In genomic region chr1:150628766-150629114, GRCh38 we compare ENCODE assay signal across 9 cellular contexts. TPM values are rescaled to one million over a fixed set of nuclear protein-coding genes. Genes with fewer than 3 reads are reported as not detected.
A peak's percentile ranks its signal among the peaks of the same experiment; 100 is the strongest.
DNase-seq lines count a peak whose midpoint lies in the region; ATAC-seq and TF ChIP-seq lines count a peak whose summit lies in the region.
"Had no signal": no experiment of that assay in that cellular context is flagged by ENCODE, and none has a peak within 500 bp of the region (broad histone marks: within the 10 kb centered on the region; RNA-seq: fewer than 3 reads in every experiment).

No MANE protein-coding gene starts in this region.

- POLR2A ChIA-PET in Caco-2 (lab: Charles Lee) (interaction anchor here (1.0 to 2.1 kb wide), 9 partner anchors 13 to 265 kb away, joined by 3 to 61 read pairs (median 5); partner anchors contain the start of genes GOLPH3L, MCL1 and RPRD2), PC-3 (lab: Charles Lee; ENCODE audit: unreplicated experiment) (interaction anchor here (0.5 to 2.0 kb wide), 6 partner anchors 49 to 346 kb away, joined by 3 to 14 read pairs (median 8); partner anchors contain the start of genes CERS2, GOLPH3L and MCL1)
- POLR2A ChIA-PET in activated CD8-positive, alpha-beta T cell treated with anti-CD3 and anti-CD28 coated beads for 36 hours (lab: Charles Lee) = interaction anchor here (0.6 to 30.2 kb wide), 9 partner anchors 13 to 291 kb away, joined by 3 to 678 read pairs (median 3); partner anchors contain the start of genes GOLPH3L and MCL1

- 0 out of 2 replicates have a peak, but pooled peaks cover 3% of the 10 kb centered on the region for H4K20me1 ChIP-seq in PC-3 (ENCODE audit: low read length)

- no peak overlapping the region for H3K4me3 Mint-ChIP-seq in Caco-2 (ENCODE audit: unreplicated experiment)
- no peak overlapping the region for H3K4me3 Mint-ChIP-seq in activated CD8-positive, alpha-beta T cell treated with anti-CD3 and anti-CD28 coated beads for 36 hours
- H3K4me3 Mint-ChIP-seq in progenitor cell of endocrine pancreas (ENCODE audit: low read depth) = no peak overlapping the region

- peak overlapping the region; percentile 81 for H2AFZ ChIP-seq in PC-3 (ENCODE audit: low read length)

- TF ChIP-seq CTCF in Caco-2 (IDR thresholded peaks at IDR 0.05; ENCODE audit: insufficient read depth in 1 of 2, low read depth in 1 of 2, low read length in 1 of 2, severe bottlenecking in 1 of 2, unreplicated experiment in 1 of 2) = no peak
- TF ChIP-seq CTCF in PC-3 (conservative IDR thresholded peaks at IDR 0.05; ENCODE audit: low read depth, low read length) = no peak
- no peak for TF ChIP-seq CTCF in fibroblast of the aortic adventitia (IDR thresholded peaks at IDR 0.05; ENCODE audit: insufficient read depth, low read length)
- no peak for TF ChIP-seq CTCF in activated CD8-positive, alpha-beta T cell treated with anti-CD3 and anti-CD28 coated beads for 36 hours (IDR thresholded peaks at IDR 0.05)
- no peak for TF ChIP-seq CTCF in progenitor cell of endocrine pancreas (IDR thresholded peaks at IDR 0.05; ENCODE audit: unreplicated experiment)

- H3K9me2 ChIP-seq in PC-3 (replicated peaks; ENCODE audit: low read length) = no peaks in the 10 kb centered on the region

- no peak overlapping the region for H3K27ac Mint-ChIP-seq in Caco-2 (ENCODE audit: unreplicated experiment)
- H3K27ac Mint-ChIP-seq in activated CD8-positive, alpha-beta T cell treated with anti-CD3 and anti-CD28 coated beads for 36 hours = no peak overlapping the region
- H3K27ac Mint-ChIP-seq in progenitor cell of endocrine pancreas = no peak overlapping the region
- H3K27ac Mint-ChIP-seq: activated T-helper 2 cell treated with anti-CD3 and anti-CD28 coated beads, Interferon-gamma antibody, Interleukin-2, Interleukin-4, amounts not matched to agents 10 μg/mL and 5 μg/mL and 100 μg/mL, durations not matched to agents 14 hours and 24 hours and 36 hours had no signal

- BruUV-seq in Caco-2 (replicated peaks; lab: Mats Ljungman, UMichigan) (TSS peak; percentile 64), PC-3 (replicated peaks; lab: Mats Ljungman, UMichigan) (TSS peak; percentile 63)

- H3K36me3 Mint-ChIP-seq in Caco-2 (ENCODE audit: insufficient read depth, unreplicated experiment) (peaks cover 36% of the 10 kb centered on the region), progenitor cell of endocrine pancreas (ENCODE audit: insufficient read depth) (peaks cover 25% of the 10 kb centered on the region)
- H3K36me3 Mint-ChIP-seq in activated CD8-positive, alpha-beta T cell treated with anti-CD3 and anti-CD28 coated beads for 36 hours (ENCODE audit: low read depth) = peaks cover 37% of the 10 kb centered on the region

- H3F3A ChIP-seq in PC-3 (ENCODE audit: low read length, unreplicated experiment) = peaks cover 5% of the 10 kb centered on the region

- ATAC-seq in PC-3 (no peak), HG03469 (IDR thresholded peaks at IDR 0.05; ENCODE audit: unreplicated experiment) (no peak)
- ATAC-seq in activated CD8-positive, alpha-beta T cell treated with anti-CD3 and anti-CD28 coated beads for 36 hours = no peak

- H3K9me3 ChIP-seq in Caco-2 (no peaks in the 10 kb centered on the region), PC-3 (ENCODE audit: low read length) (no peaks in the 10 kb centered on the region)

- intact Hi-C loops in Caco-2 (cut with micrococcal nuclease; ENCODE audit: unreplicated experiment) (loop anchor here (2.0 to 10.0 kb wide), 4 partner anchors 50 to 296 kb away; partner anchors contain the start of genes MCL1 and SETDB1), PC-3 (cut with micrococcal nuclease) (loop anchor here (2.0 to 10.0 kb wide), 4 partner anchors 39 to 376 kb away; partner anchors contain the start of genes GOLPH3L, MINDY1 and PRUNE1)
- intact Hi-C loops in activated CD8-positive, alpha-beta T cell treated with anti-CD3 and anti-CD28 coated beads for 36 hours (cut with micrococcal nuclease) = loop anchor here (2.0 to 10.0 kb wide), 2 partner anchors 66 to 144 kb away; partner anchors contain the start of gene TARS2

- CTCF ChIA-PET in Caco-2 (lab: Charles Lee) (interaction anchor here (1.3 to 3.2 kb wide), 5 partner anchors 9 to 185 kb away, joined by 3 to 20 read pairs (median 6); partner anchors contain the start of gene GOLPH3L), PC-3 (lab: Charles Lee) (interaction anchor here (1.1 to 2.1 kb wide), 3 partner anchors 49 to 67 kb away, joined by 5 to 7 read pairs (median 5); partner anchors contain the start of gene MCL1)
- CTCF ChIA-PET in activated CD8-positive, alpha-beta T cell treated with anti-CD3 and anti-CD28 coated beads for 36 hours (lab: Charles Lee) = interaction anchor here (1.1 to 19.1 kb wide), 3 partner anchors 57 to 80 kb away, joined by 3 to 324 read pairs (median 4); partner anchors contain the start of gene ADAMTSL4

- H3K79me2 ChIP-seq in PC-3 (ENCODE audit: low read length) = peaks cover 41% of the 10 kb centered on the region

- peak overlapping the region; percentile 86 for H3K27ac ChIP-seq in PC-3 (ENCODE audit: low read length)
- H3K27ac ChIP-seq in rectal smooth muscle tissue (ENCODE audit: low read depth, low read length) = peak overlapping the region; percentile 99

- H3K9ac ChIP-seq in PC-3 (ENCODE audit: low read length) (peak overlapping the region; percentile 92), rectal smooth muscle tissue (ENCODE audit: low read length) (peak overlapping the region; percentile 66)

- H3K4me1 Mint-ChIP-seq in Caco-2 (ENCODE audit: low read depth, unreplicated experiment) = peaks cover 11% of the 10 kb centered on the region
- peaks cover 53% of the 10 kb centered on the region for H3K4me1 Mint-ChIP-seq in activated CD8-positive, alpha-beta T cell treated with anti-CD3 and anti-CD28 coated beads for 36 hours (ENCODE audit: low read depth)
- H3K4me1 Mint-ChIP-seq in progenitor cell of endocrine pancreas (ENCODE audit: low read depth) = peaks cover 8% of the 10 kb centered on the region

- H3K4me1 ChIP-seq in Caco-2 (peaks cover 10% of the 10 kb centered on the region), PC-3 (ENCODE audit: insufficient read depth, low read length) (peaks cover 38% of the 10 kb centered on the region), rectal smooth muscle tissue (ENCODE audit: control insufficient read depth, insufficient read depth, low read length) (peaks cover 14% of the 10 kb centered on the region)

- H3K27me3 Mint-ChIP-seq in Caco-2 (ENCODE audit: insufficient read depth, unreplicated experiment) = no peaks in the 10 kb centered on the region
- H3K27me3 Mint-ChIP-seq in activated CD8-positive, alpha-beta T cell treated with anti-CD3 and anti-CD28 coated beads for 36 hours = no peaks in the 10 kb centered on the region
- H3K27me3 Mint-ChIP-seq in progenitor cell of endocrine pancreas = no peaks in the 10 kb centered on the region

- H3K4me2 ChIP-seq in PC-3 (ENCODE audit: low read length) = peak overlapping the region; percentile 92

- peak overlapping the region; percentile 56 for H3K4me3 ChIP-seq in Caco-2 (ENCODE audit: low read depth, low read length)
- peak overlapping the region; percentile 79 for H3K4me3 ChIP-seq in PC-3 (ENCODE audit: low read length)
- peak overlapping the region; percentile 83 for H3K4me3 ChIP-seq in fibroblast of the aortic adventitia (ENCODE audit: low read depth, low read length)
- H3K4me3 ChIP-seq in rectal smooth muscle tissue (ENCODE audit: low read length) = peak overlapping the region; percentile 76

- DNase-seq in Caco-2 = no peak
- no peak for DNase-seq in PC-3
- no peak for DNase-seq in fibroblast of the aortic adventitia (ENCODE audit: low read depth)
- DNase-seq in activated CD8-positive, alpha-beta T cell treated with anti-CD3 and anti-CD28 coated beads for 36 hours = no peak
- no peak for DNase-seq in progenitor cell of endocrine pancreas (ENCODE audit: low spot score, unreplicated experiment)
- no peak for DNase-seq in LoVo (ENCODE audit: low spot score)

- no peaks in the 10 kb centered on the region for H3K9me3 Mint-ChIP-seq in Caco-2 (ENCODE audit: unreplicated experiment)
- no peaks in the 10 kb centered on the region for H3K9me3 Mint-ChIP-seq in activated CD8-positive, alpha-beta T cell treated with anti-CD3 and anti-CD28 coated beads for 36 hours
- no peaks in the 10 kb centered on the region for H3K9me3 Mint-ChIP-seq in progenitor cell of endocrine pancreas (ENCODE audit: low read depth)
- H3K9me3 Mint-ChIP-seq: activated T-helper 2 cell treated with anti-CD3 and anti-CD28 coated beads, Interferon-gamma antibody, Interleukin-2, Interleukin-4, amounts not matched to agents 10 μg/mL and 5 μg/mL and 100 μg/mL, durations not matched to agents 14 hours and 24 hours and 36 hours had no signal

- H3K27me3 ChIP-seq in Caco-2 (replicated peaks; ENCODE audit: control insufficient read depth, insufficient read depth, low read length) (no peaks in the 10 kb centered on the region), PC-3 (ENCODE audit: low read length) (no peaks in the 10 kb centered on the region), rectal smooth muscle tissue (ENCODE audit: control insufficient read depth, insufficient read depth, low read length) (no peaks in the 10 kb centered on the region)

- H3K36me3 ChIP-seq in Caco-2 (ENCODE audit: control insufficient read depth, insufficient read depth, low read length) = peaks cover 2% of the 10 kb centered on the region; the same call in 1 of the 2 replicates
- H3K36me3 ChIP-seq in PC-3 (ENCODE audit: low read depth, low read length) = peaks cover 32% of the 10 kb centered on the region
- peaks cover 25% of the 10 kb centered on the region for H3K36me3 ChIP-seq in rectal smooth muscle tissue (ENCODE audit: control insufficient read depth, insufficient read depth, low read length)

RNA-seq across cellular contexts. Expression of gene ENSA, which starts 0.7 kb away (rescaled TPM):
- total RNA-seq in Caco-2 (2022) (178 TPM in 2 replicates), PC-3 (2014; rRNA removed) (194 and 232 TPM in 2 replicates), fibroblast of the aortic adventitia (ENCODE audit: low replicate concordance) (82.1 and 156 TPM in 2 replicates), progenitor cell of endocrine pancreas (164 and 169 TPM in 2 replicates)
- total RNA-seq in activated CD8-positive, alpha-beta T cell treated with anti-CD3 and anti-CD28 coated beads for 36 hours = 100 to 1,000 TPM; 177 to 182 TPM

RNA-seq across cellular contexts. Expression of gene MCL1, which starts 49.3 kb away (rescaled TPM):
- total RNA-seq in Caco-2 (2022) (130 and 134 TPM in 2 replicates), PC-3 (2014; rRNA removed) (285 and 376 TPM in 2 replicates), fibroblast of the aortic adventitia (ENCODE audit: low replicate concordance) (130 and 212 TPM in 2 replicates), progenitor cell of endocrine pancreas (204 and 212 TPM in 2 replicates)
- total RNA-seq in activated CD8-positive, alpha-beta T cell treated with anti-CD3 and anti-CD28 coated beads for 36 hours = 100 to 1,000 TPM; 207 TPM
